ENCODE assay signal across 14 cellular contexts in the genomic region with DNA sequence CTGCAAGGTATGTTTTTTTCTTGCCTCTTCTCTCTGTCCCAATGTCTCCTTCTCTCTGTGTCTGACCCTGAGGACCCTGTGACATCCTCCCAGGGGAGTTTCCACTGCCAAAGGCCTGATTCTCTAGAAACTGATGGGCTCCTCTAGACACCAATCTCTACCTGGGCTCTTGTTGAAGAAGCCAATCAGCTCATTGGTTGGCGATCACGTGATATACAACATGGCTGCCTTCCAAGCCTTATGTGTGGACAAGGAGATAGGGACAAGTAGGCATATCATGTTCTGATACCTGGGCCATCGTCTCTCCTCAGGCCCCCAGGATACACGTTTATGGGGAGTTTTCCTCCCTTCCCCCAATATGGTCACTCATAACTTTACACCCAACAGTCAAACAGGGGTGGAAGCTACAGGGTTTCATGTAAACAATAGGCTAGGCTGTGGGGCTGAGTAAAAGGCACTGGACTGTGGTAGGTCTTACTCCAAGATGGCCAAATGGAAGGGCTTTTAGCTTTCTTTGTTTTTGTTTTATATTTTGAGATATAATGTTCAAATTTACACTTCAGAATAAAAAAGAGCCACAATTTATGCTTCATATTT. TPM values are rescaled to one million over a fixed set of nuclear protein-coding genes. Genes with fewer than 3 reads are reported as not detected.
"Had no signal": no experiment of that assay in that cellular context is flagged by ENCODE, and none has a peak within 500 bp of the region (broad histone marks: within the 10 kb centered on the region; RNA-seq: fewer than 3 reads in every experiment).

No MANE protein-coding gene starts in this region.

RNA-seq across cellular contexts. Expression of gene GSTT4, which starts 11.6 kb away (rescaled TPM):
- total RNA-seq: activated CD4-positive, alpha-beta T cell treated with anti-CD3 and anti-CD28 coated beads, Interleukin-2, amount 10 ng/mL, durations not matched to agents 7 days and 5 days; activated T-cell treated with anti-CD3 and anti-CD28 coated beads, Interleukin-2, amount 50 U/mL, for 4 hours; colonic mucosa; endodermal cell; epithelial cell of proximal tubule; kidney; left lobe of liver; lung; natural killer cell; renal cortical epithelial cell; sigmoid colon; T-cell; thoracic aorta; upper lobe of left lung had no signal
- polyA plus RNA-seq: lung, sigmoid colon had no signal

RNA-seq across cellular contexts. Expression of gene GSTT2, which starts 13.7 kb away (rescaled TPM):
- total RNA-seq: activated CD4-positive, alpha-beta T cell treated with anti-CD3 and anti-CD28 coated beads, Interleukin-2, amount 10 ng/mL, durations not matched to agents 7 days and 5 days; activated T-cell treated with anti-CD3 and anti-CD28 coated beads, Interleukin-2, amount 50 U/mL, for 4 hours; colonic mucosa; epithelial cell of proximal tubule; left lobe of liver; natural killer cell; sigmoid colon; T-cell; thoracic aorta had no signal

RNA-seq across cellular contexts. Expression of gene DDTL, which starts 27.0 kb away (rescaled TPM):
- total RNA-seq: epithelial cell of proximal tubule, left lobe of liver had no signal
